20 cellular contexts compared by ENCODE assay signal in the genomic region with DNA sequence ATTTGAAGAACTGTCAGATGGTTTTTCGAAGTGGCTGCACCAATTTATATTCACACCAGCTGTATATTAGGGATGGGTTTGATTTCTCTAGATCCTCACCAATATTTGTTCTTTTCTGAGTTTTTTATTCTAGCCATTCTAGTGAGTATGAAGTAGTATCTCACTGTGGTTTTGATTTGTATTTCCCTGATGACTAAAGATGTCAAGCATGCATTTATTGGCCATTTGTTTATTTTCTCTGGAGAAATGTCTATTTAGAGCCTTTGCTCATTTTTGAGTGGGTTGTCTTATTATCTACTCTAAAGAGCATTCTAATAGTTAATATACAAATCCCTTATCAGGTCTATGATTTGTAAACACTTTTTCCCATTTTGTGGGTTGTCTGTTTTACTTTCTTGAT.
DNase-seq lines count a peak whose midpoint lies in the region; ATAC-seq lines count a peak whose summit lies in the region.
"Had no signal": no experiment of that assay in that cellular context is flagged by ENCODE, and none has a peak within 500 bp of the region (broad histone marks: within the 10 kb centered on the region; RNA-seq: fewer than 3 reads in every experiment).

No MANE protein-coding gene starts in this region.

- ATAC-seq in GM18867 (IDR thresholded peaks at IDR 0.05; ENCODE audit: unreplicated experiment): no peak
- ATAC-seq: A549, GM12878, HepG2 had no signal

- DNase-seq in ELR (ENCODE audit: low read depth) (peak; percentile 60), M059J (ENCODE audit: low read depth) (peak; percentile 71), astrocyte of the hippocampus (ENCODE audit: low read depth, low spot score) (peak; percentile 31), non-pigmented ciliary epithelial cell (ENCODE audit: low read depth) (peak; percentile 9), dedifferentiated amniotic fluid mesenchymal stem cell (ENCODE audit: extremely low spot score) (no peak), foreskin melanocyte (no peak)
- no peak for DNase-seq in activated CD4-positive, alpha-beta T cell treated with anti-CD3 and anti-CD28 coated beads, Interleukin-2, amount 50 U/mL, for 48 hours
- DNase-seq: AML-193; CD4-positive, alpha-beta T cell; GDM1; Karpas-422; NCI-H2029 treated with DMSO at 0.1 percent for 48 hours; NCI-H2227 treated with DMSO at 0.1 percent for 48 hours; NCI-H526 treated with DMSO at 0.1 percent for 48 hours; Peyer's patch; SHP77 treated with DMSO at 0.1 percent for 48 hours had no signal

Comparison
In these comparisons a context has a peak if more than half of its experiments do, and no peak if none do; other contexts are left out.
1. DNase-seq: peak in ELR (single experiment), M059J (single experiment), astrocyte of the hippocampus (single experiment) and non-pigmented ciliary epithelial cell (single experiment); none in dedifferentiated amniotic fluid mesenchymal stem cell (single experiment), foreskin melanocyte (single experiment) and activated CD4-positive, alpha-beta T cell treated with anti-CD3 and anti-CD28 coated beads, Interleukin-2, amount 50 U/mL, for 48 hours (0 of 2).